Comparison of ENCODE assay signal across 19 cellular contexts in the genomic region with DNA sequence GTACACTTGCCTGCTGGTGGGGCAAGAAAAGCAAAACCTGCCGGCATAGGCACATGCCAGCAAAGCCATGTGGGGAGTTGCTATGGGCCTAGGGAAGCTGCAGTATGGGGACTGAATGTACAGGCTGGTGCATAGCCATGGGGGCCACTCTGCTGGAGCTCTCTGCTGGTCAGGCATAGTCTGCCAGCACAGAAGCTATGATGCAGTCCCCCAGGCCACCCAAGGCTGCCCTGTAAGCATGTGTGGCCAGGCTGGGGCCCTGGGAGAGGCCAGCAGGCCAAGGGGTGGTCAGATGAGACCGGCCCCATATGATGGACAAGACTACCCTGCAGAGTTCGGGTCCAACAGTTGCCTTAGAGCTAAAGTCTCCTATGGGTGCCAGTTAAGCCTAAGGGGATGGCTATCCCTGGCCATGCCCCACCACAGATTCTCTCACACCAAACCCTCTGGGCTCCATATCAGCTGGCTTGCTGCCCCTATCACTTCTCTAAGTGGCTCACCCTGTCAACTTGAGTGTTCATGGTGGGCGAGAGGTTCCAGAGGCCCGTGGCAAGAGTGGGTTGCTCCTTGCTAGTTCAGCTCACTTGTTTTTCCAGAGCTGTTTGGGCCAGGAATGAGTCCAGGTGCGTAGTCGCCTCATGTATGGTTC.
"Had no signal": no experiment of that assay in that cellular context is flagged by ENCODE, and none has a peak within 500 bp of the region (broad histone marks: within the 10 kb centered on the region; RNA-seq: fewer than 3 reads in every experiment).

No MANE protein-coding gene starts in this region.

- FAIRE-seq: islet of Langerhans had no signal

- H3K27me3 ChIP-seq: esophagus squamous epithelium, left lung, sigmoid colon, testis, tibial nerve, upper lobe of right lung, vagina had no signal

- DNase-seq: esophagus squamous epithelium; foreskin fibroblast; hypothalamus; kidney glomerular epithelial cell; naive B cell; psoas muscle; retina; sigmoid colon; stimulated activated CD4-positive, alpha-beta T cell treated with anti-CD3 and anti-CD28 coated beads, Interleukin-4, amount 100 ng/mL, for 4 hours; stimulated activated naive B cell treated with anti-CD40 and anti-IgM and Interleukin-4, amounts not matched to agents 10 μg/mL and 1 μg/mL and 100 μg/mL, for 72 hours; stimulated activated naive CD8-positive, alpha-beta T cell treated with anti-CD3 and anti-CD28 coated beads, Interleukin-15, amount 100 ng/mL, for 72 hours; testis; upper lobe of right lung had no signal

- H3K36me3 ChIP-seq: upper lobe of right lung had no signal

- H3K4me3 ChIP-seq: esophagus squamous epithelium, left lung, lung, psoas muscle, sigmoid colon, skin epidermis, testis, tibial nerve, upper lobe of right lung, vagina had no signal

- ATAC-seq: psoas muscle; stimulated activated naive B cell treated with anti-CD40 and anti-IgM and Interleukin-4, amounts not matched to agents 10 μg/mL and 1 μg/mL and 100 μg/mL, for 72 hours had no signal

- H3K4me1 ChIP-seq: esophagus squamous epithelium, left lung, sigmoid colon, testis, tibial nerve, upper lobe of right lung had no signal

- H3K27ac ChIP-seq: esophagus squamous epithelium, left lung, psoas muscle, sigmoid colon, skin epidermis, testis, tibial nerve, upper lobe of right lung, vagina had no signal

- H3K9me3 ChIP-seq: testis had no signal
